1 cellular context compared by ENCODE assay signal in genomic region chr1:176225485-176225884, GRCh38.
TF ChIP-seq lines count a peak whose summit lies in the region.

No MANE protein-coding gene starts in this region.

TF ChIP-seq in HepG2, 621 proteins besides CTCF, POLR2A, EP300 and RAD21 (continued from another document):
- TF ChIP-seq ZNF280B (CRISPR knock-in tag; IDR thresholded peaks at IDR 0.05; ENCODE audit: borderline replicate concordance) (no peak), MBD4 (IDR thresholded peaks at IDR 0.05; ENCODE audit: borderline replicate concordance, low read length) (no peak), RCOR2 (CRISPR knock-in tag; IDR thresholded peaks at IDR 0.05) (no peak), KLF9 (CRISPR knock-in tag; IDR thresholded peaks at IDR 0.05; ENCODE audit: low read depth) (no peak), EZH2 (conservative IDR thresholded peaks at IDR 0.05; ENCODE audit: low read depth, low read length) (no peak), RBM39 (IDR thresholded peaks at IDR 0.05; ENCODE audit: low read depth, low read length, poor library complexity, severe bottlenecking) (no peak), ZNF614 (CRISPR knock-in tag; IDR thresholded peaks at IDR 0.05; ENCODE audit: borderline replicate concordance) (no peak), TEF (CRISPR knock-in tag; IDR thresholded peaks at IDR 0.05) (no peak)
